Comparison of ENCODE assay signal across 8 cellular contexts in the genomic region with DNA sequence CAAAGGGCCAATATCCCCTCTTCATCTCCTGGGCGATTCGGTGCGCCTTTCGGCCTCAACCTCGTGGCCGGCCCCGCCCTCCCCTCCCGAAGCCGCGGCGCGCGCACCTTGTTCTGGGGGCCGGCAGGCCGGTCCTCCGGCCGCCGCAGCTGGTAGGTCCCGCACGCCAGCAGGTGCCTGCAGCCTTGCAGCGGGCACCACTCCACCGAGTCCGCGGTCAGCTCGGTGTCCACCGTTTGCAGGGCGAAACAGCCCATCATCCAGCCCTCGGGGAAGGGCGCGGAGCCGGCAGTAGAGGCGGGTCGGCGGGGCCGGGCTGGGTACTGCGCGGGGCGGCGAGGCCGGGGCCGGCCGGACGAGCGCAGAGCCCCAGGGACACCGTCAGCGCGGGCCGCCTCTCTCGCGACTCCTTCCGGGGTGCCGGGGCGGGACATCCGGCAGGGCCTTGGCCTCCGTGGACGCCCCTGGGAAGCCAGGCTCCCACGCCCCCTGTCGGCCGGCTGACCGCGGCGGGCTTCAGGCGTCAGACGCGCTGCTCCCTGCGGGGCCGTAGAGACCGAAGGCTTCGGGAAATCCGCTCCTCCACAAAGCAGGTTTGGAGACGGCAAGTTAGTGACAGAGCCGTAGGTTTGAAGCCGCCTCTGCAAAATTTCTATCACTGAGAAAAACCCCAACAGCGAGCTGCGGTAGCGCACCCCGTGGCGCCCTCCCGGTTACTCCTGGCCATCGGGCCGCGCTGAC. TPM values are rescaled to one million over a fixed set of nuclear protein-coding genes. Genes with fewer than 3 reads are reported as not detected.
DNase-seq lines count a peak whose midpoint lies in the region; ATAC-seq, FAIRE-seq and TF ChIP-seq lines count a peak whose summit lies in the region.

TSS of gene DPH7 (minus strand) at position 408 of the 741 bp plus-strand sequence. CDS start at position 260, 148 bp downstream.

- H3K27ac ChIP-seq in psoas muscle = peak within 1 kb of the TSS; percentile 82

- ATAC-seq in HG02840 (IDR thresholded peaks at IDR 0.05; ENCODE audit: low FRiP score, unreplicated experiment) (peak; percentile 81), left ventricle myocardium superior (peak; percentile 92), psoas muscle (peak; percentile 95 to 97 (median 96))

- peak; percentile 92 for TF ChIP-seq CTCF in psoas muscle (IDR thresholded peaks at IDR 0.05)

- TF ChIP-seq POLR2A in GM12892 (IDR thresholded peaks at IDR 0.05; ENCODE audit: low read depth, low read length) = peak; percentile 80

- H3K4me3 ChIP-seq in psoas muscle = peak within 1 kb of the TSS; percentile 86

- FAIRE-seq in GM12892 (lab: Jason Lieb, UNC) (peak; percentile 96), urothelium cell line (lab: Jason Lieb, UNC) (peak; percentile 13)

- 0 to 1% (median 1%) methylated on average over 66 to 82 of the region's 82 CpGs for WGBS in psoas muscle, 3 donors

- no peaks in the 10 kb centered on the region for H3K27me3 ChIP-seq in psoas muscle (ENCODE audit: insufficient read depth in 3 of 3, low read length in 2 of 3)

- intact Hi-C loops in T-helper 1 cell treated with Interleukin-12 subunit alpha and Interleukin-12 subunit beta and Interleukin-4 antibody, amounts not matched to agents 30 ng/mL and 1 ng/mL, for 36 hours (cut with micrococcal nuclease) = loop anchor here (1.0 kb wide), 3 partner anchors 12 to 40 kb away; partner anchors contain the start of genes ARRDC1 and ZMYND19
- intact Hi-C loops in left ventricle myocardium superior (cut with micrococcal nuclease) = no loop called here
- intact Hi-C loops in psoas muscle (cut with DNase I) = no loop called here

- peaks cover 35% of the 10 kb centered on the region for H3K4me1 ChIP-seq in psoas muscle

- H3K36me3 ChIP-seq in psoas muscle (ENCODE audit: insufficient read depth in 1 of 2, low read depth in 1 of 2) = peaks cover 3 to 56% of the 10 kb centered on the region in 2 donors

- DNase-seq in GM12892 (ENCODE audit: insufficient read length) = peak; percentile 100
- peak; percentile 2 for DNase-seq in NCI-H1436 treated with DMSO at 0.1 percent for 48 hours (lab: John Stamatoyannopoulos, UW)
- peak; percentile 86 for DNase-seq in amniotic stem cell (lab: John Stamatoyannopoulos, UW)
- peak; percentile 99 for DNase-seq in left ventricle myocardium superior
- peak; percentile 98 to 99 for DNase-seq in psoas muscle
- DNase-seq in urothelium cell line (ENCODE audit: low spot score) = peak; percentile 98

- H3K9me3 ChIP-seq in psoas muscle = no peaks in the 10 kb centered on the region

RNA-seq across cellular contexts. Expression of gene DPH7, which starts in this region (rescaled TPM):
- polyA plus RNA-seq in GM12892 (2012; ENCODE audit: missing spikeins) = 30.3 TPM
- 39.7 and 43.6 TPM in 2 replicates for total RNA-seq in T-helper 1 cell treated with Interleukin-12 subunit alpha and Interleukin-12 subunit beta and Interleukin-4 antibody, amounts not matched to agents 30 ng/mL and 1 ng/mL, for 36 hours
- total RNA-seq in left ventricle myocardium superior (21.8 TPM), psoas muscle (10 to 100 TPM in 3 of 4 donors, 1 to 10 TPM in 1; 9.1 to 17.8 (median 11.0) TPM)
- polyA plus RNA-seq in psoas muscle = 10 to 100 TPM; 14.1 to 16.8 (median 15.3) TPM

Comparison
In these comparisons a context has a peak if more than half of its experiments do, and no peak if none do; other contexts are left out.
1. Peak in every context shown above with its lines: DNase-seq, ATAC-seq, H3K4me3 ChIP-seq and H3K27ac ChIP-seq.
2. DNase-seq: peak in every context shown above with its lines; median percentile 100 in GM12892; 99 in left ventricle myocardium superior; 98 in psoas muscle; 98 in urothelium cell line; 86 in amniotic stem cell; 2 in NCI-H1436 treated with DMSO at 0.1 percent for 48 hours.